ENCODE assay signal across 1 cellular context in genomic region chr1:226722901-226723639, GRCh38.
TF ChIP-seq lines count a peak whose summit lies in the region.

No MANE protein-coding gene starts in this region.

TF ChIP-seq in HCT116, 20 proteins besides CTCF, POLR2A, EP300 and RAD21 (continued from another document):
- TF ChIP-seq JUND (IDR thresholded peaks at IDR 0.05) (no peak), ELF1 (IDR thresholded peaks at IDR 0.05; ENCODE audit: borderline replicate concordance, low read depth) (no peak), EZH2phosphoT487 (IDR thresholded peaks at IDR 0.05; ENCODE audit: borderline replicate concordance) (no peak)
